Comparison of ENCODE assay signal across 11 cellular contexts in genomic region chr9:118222375-118222774, GRCh38.
DNase-seq lines count a peak whose midpoint lies in the region; ATAC-seq and TF ChIP-seq lines count a peak whose summit lies in the region.
"Had no signal": no experiment of that assay in that cellular context is flagged by ENCODE, and none has a peak within 500 bp of the region (broad histone marks: within the 10 kb centered on the region; RNA-seq: fewer than 3 reads in every experiment).

No MANE protein-coding gene starts in this region.

- H3K36me3 Mint-ChIP-seq in stimulated activated naive B cell treated with anti-CD40 and anti-IgM and Interleukin-4, amounts not matched to agents 10 μg/mL and 1 μg/mL and 100 μg/mL, for 72 hours, result no peaks in the 10 kb centered on the region
- H3K36me3 Mint-ChIP-seq: activated naive CD8-positive, alpha-beta T cell had no signal

- TF ChIP-seq CTCF in adrenal gland (IDR thresholded peaks at IDR 0.05) (peak in 4 of 6 experiments; percentile 8 to 26 (median 19)), vagina (IDR thresholded peaks at IDR 0.05) (no peak), body of pancreas (IDR thresholded peaks at IDR 0.05) (no peak)

- H3K4me1 Mint-ChIP-seq in stimulated activated naive B cell treated with anti-CD40 and anti-IgM and Interleukin-4, amounts not matched to agents 10 μg/mL and 1 μg/mL and 100 μg/mL, for 72 hours, result no peaks in the 10 kb centered on the region

- no peaks in the 10 kb centered on the region for H3K27me3 ChIP-seq in MG63
- no peaks in the 10 kb centered on the region for H3K27me3 ChIP-seq in adrenal gland
- no peaks in the 10 kb centered on the region for H3K27me3 ChIP-seq in vagina
- H3K27me3 ChIP-seq in body of pancreas, result no peaks in the 10 kb centered on the region
- H3K27me3 ChIP-seq: BLaER1 treated with 17β-estradiol and CSF1 and Interleukin-3, amounts not matched to agents 10 nM and 100 nM had no signal

- H3K9me3 ChIP-seq in MG63 (no peaks in the 10 kb centered on the region), adrenal gland (replicated peaks in 1 of 3) (no peaks in the 10 kb centered on the region), vagina (no peaks in the 10 kb centered on the region), body of pancreas (no peaks in the 10 kb centered on the region)
- H3K9me3 ChIP-seq: BLaER1 treated with 17β-estradiol and CSF1 and Interleukin-3, amounts not matched to agents 10 nM and 100 nM had no signal

- H3K4me1 ChIP-seq in adrenal gland (replicated peaks in 1 of 2) (no peaks in the 10 kb centered on the region), vagina (no peaks in the 10 kb centered on the region), body of pancreas (no peaks in the 10 kb centered on the region)
- H3K4me1 ChIP-seq: BLaER1 treated with 17β-estradiol and CSF1 and Interleukin-3, amounts not matched to agents 10 nM and 100 nM had no signal

- H3K27ac ChIP-seq in adrenal gland, result no peak overlapping the region
- no peak overlapping the region for H3K27ac ChIP-seq in vagina
- no peak overlapping the region for H3K27ac ChIP-seq in body of pancreas
- H3K27ac ChIP-seq: BLaER1 treated with 17β-estradiol and CSF1 and Interleukin-3, amounts not matched to agents 10 nM and 100 nM; HL-60 had no signal

- H3K27me3 Mint-ChIP-seq in stimulated activated naive B cell treated with anti-CD40 and anti-IgM and Interleukin-4, amounts not matched to agents 10 μg/mL and 1 μg/mL and 100 μg/mL, for 72 hours, result peaks cover 0 to 7% of the 10 kb centered on the region in 2 donors

- intact Hi-C loops in adrenal gland (cut with DNase I), result no loop called here
- intact Hi-C loops in sciatic nerve (cut with DNase I), result no loop called here
- intact Hi-C loops in vagina (cut with DNase I), result no loop called here
- intact Hi-C loops in body of pancreas (cut with DNase I), result no loop called here

- TF ChIP-seq POLR2A in adrenal gland (IDR thresholded peaks at IDR 0.05) (no peak), vagina (IDR thresholded peaks at IDR 0.05) (no peak), body of pancreas (IDR thresholded peaks at IDR 0.05) (no peak)

- H3K27ac Mint-ChIP-seq in stimulated activated naive B cell treated with anti-CD40 and anti-IgM and Interleukin-4, amounts not matched to agents 10 μg/mL and 1 μg/mL and 100 μg/mL, for 72 hours, result no peak overlapping the region
- H3K27ac Mint-ChIP-seq: activated naive CD8-positive, alpha-beta T cell had no signal

- H3K4me3 Mint-ChIP-seq in stimulated activated naive B cell treated with anti-CD40 and anti-IgM and Interleukin-4, amounts not matched to agents 10 μg/mL and 1 μg/mL and 100 μg/mL, for 72 hours, result no peak overlapping the region
- H3K4me3 Mint-ChIP-seq: activated naive CD8-positive, alpha-beta T cell had no signal

- H3K4me3 ChIP-seq in MG63, result no peak overlapping the region
- no peak overlapping the region for H3K4me3 ChIP-seq in adrenal gland
- H3K4me3 ChIP-seq in vagina, result no peak overlapping the region
- no peak overlapping the region for H3K4me3 ChIP-seq in body of pancreas
- H3K4me3 ChIP-seq: BLaER1 treated with 17β-estradiol and CSF1 and Interleukin-3, amounts not matched to agents 10 nM and 100 nM had no signal

- DNase-seq in D341Med (ENCODE audit: low spot score), result peak; percentile 44
- DNase-seq in MG63, result peak; percentile 32
- DNase-seq in adrenal gland, result peak in 5 of 7 donors; percentile 13 to 62 (median 13)
- peak; percentile 24 for DNase-seq in midbrain (lab: John Stamatoyannopoulos, UW)
- no peak for DNase-seq in sciatic nerve (ENCODE audit: low spot score)
- no peak for DNase-seq in vagina (ENCODE audit: extremely low spot score in 2 of 2)
- no peak for DNase-seq in stimulated activated naive B cell treated with anti-CD40 and anti-IgM and Interleukin-4, amounts not matched to agents 10 μg/mL and 1 μg/mL and 100 μg/mL, for 72 hours
- no peak for DNase-seq in body of pancreas

- peaks cover 0 to 2% of the 10 kb centered on the region in 2 donors for H3K9me3 Mint-ChIP-seq in stimulated activated naive B cell treated with anti-CD40 and anti-IgM and Interleukin-4, amounts not matched to agents 10 μg/mL and 1 μg/mL and 100 μg/mL, for 72 hours

- ATAC-seq in sciatic nerve, result no peak
- no peak for ATAC-seq in stimulated activated naive B cell treated with anti-CD40 and anti-IgM and Interleukin-4, amounts not matched to agents 10 μg/mL and 1 μg/mL and 100 μg/mL, for 72 hours (replicated peaks)
- no peak for ATAC-seq in body of pancreas

- H3K36me3 ChIP-seq in MG63, result no peaks in the 10 kb centered on the region
- H3K36me3 ChIP-seq in adrenal gland (replicated peaks in 1 of 2), result no peaks in the 10 kb centered on the region
- no peaks in the 10 kb centered on the region for H3K36me3 ChIP-seq in vagina
- no peaks in the 10 kb centered on the region for H3K36me3 ChIP-seq in body of pancreas (replicated peaks in 1 of 2; ENCODE audit: insufficient read depth in 1 of 2, low read depth in 2 of 2)
- H3K36me3 ChIP-seq: BLaER1 treated with 17β-estradiol and CSF1 and Interleukin-3, amounts not matched to agents 10 nM and 100 nM had no signal

- 36 to 41% (median 38%) methylated on average over 3 of the region's 3 CpGs for WGBS in adrenal gland, 4 donors
- WGBS in body of pancreas, 2 donors, result 50 to 60% methylated on average over 3 of the region's 3 CpGs

Comparison
In these comparisons a context has a peak if more than half of its experiments do, and no peak if none do; other contexts are left out.
1. DNase-seq: peak in D341Med (single experiment), MG63 (single experiment), adrenal gland (5 of 7) and midbrain (single experiment); none in sciatic nerve (single experiment), vagina (0 of 2), stimulated activated naive B cell treated with anti-CD40 and anti-IgM and Interleukin-4, amounts not matched to agents 10 μg/mL and 1 μg/mL and 100 μg/mL, for 72 hours (single experiment) and body of pancreas (0 of 4).
2. CTCF ChIP-seq: peak in adrenal gland (4 of 6); none in vagina (0 of 3) and body of pancreas (0 of 7).